8 cellular contexts compared by ENCODE assay signal in genomic region chr1:42816600-42817439, GRCh38. TPM values are rescaled to one million over a fixed set of nuclear protein-coding genes. Genes with fewer than 3 reads are reported as not detected.
DNase-seq lines count a peak whose midpoint lies in the region; ATAC-seq and TF ChIP-seq lines count a peak whose summit lies in the region.

ERMAP (plus strand) TSS chr1:42817122; CDS start chr1:42830449, 13,327 bp downstream.
SVBP (minus strand) TSS chr1:42817397; CDS start chr1:42816544, 853 bp downstream.

- peak within 1 kb of the TSS; percentile 87 for H3K27ac Mint-ChIP-seq in activated naive CD8-positive, alpha-beta T cell

- H3K4me1 ChIP-seq in parathyroid adenoma (peaks cover 9% of the 10 kb centered on the region), thyroid gland (peaks cover 10 to 13% of the 10 kb centered on the region in 2 donors)

- H3K4me3 Mint-ChIP-seq in activated naive CD8-positive, alpha-beta T cell, result peak within 1 kb of the TSS; percentile 89

- H3K9me3 Mint-ChIP-seq in activated naive CD8-positive, alpha-beta T cell (ENCODE audit: low read depth), result no peaks in the 10 kb centered on the region

- TF ChIP-seq CTCF in GM06990 (IDR thresholded peaks at IDR 0.05; ENCODE audit: insufficient read depth, low read length, poor library complexity, severe bottlenecking) (peak; percentile 15), NB4 (IDR thresholded peaks at IDR 0.05; ENCODE audit: low read depth, low read length) (no peak), parathyroid adenoma (IDR thresholded peaks at IDR 0.05) (no peak), thyroid gland (IDR thresholded peaks at IDR 0.05) (no peak)

- H3K4me3 ChIP-seq in GM06990 (replicated peaks; ENCODE audit: low read depth, low read length) (peak within 1 kb of the TSS; percentile 76), NB4 (ENCODE audit: low read depth, low read length) (peak within 1 kb of the TSS; percentile 74), parathyroid adenoma (ENCODE audit: low read depth, low read length) (peak within 1 kb of the TSS; percentile 89), thyroid gland (replicated peaks in 1 of 3) (peak within 1 kb of the TSS; percentile 37 to 93 (median 43))

- WGBS in thyroid gland, 2 donors, result 1 to 2% methylated on average over 12 to 15 of the region's 66 CpGs

- H3K36me3 Mint-ChIP-seq in activated naive CD8-positive, alpha-beta T cell, result peaks cover 6% of the 10 kb centered on the region

- H3K36me3 ChIP-seq in GM06990 (ENCODE audit: control insufficient read depth, insufficient read depth, low read length) (no peaks in the 10 kb centered on the region), parathyroid adenoma (ENCODE audit: control insufficient read depth, insufficient read depth, low read length) (no peaks in the 10 kb centered on the region), thyroid gland (no peaks in the 10 kb centered on the region)

- DNase-seq in GM06990 (ENCODE audit: extremely low read depth, insufficient read length) (peak; percentile 89), NB4 (ENCODE audit: low read depth) (peak; percentile 85), Right ventricle myocardium inferior (ENCODE audit: missing footprints) (peak; percentile 97), thyroid gland (peak; percentile 90 to 91)

- H3K9me3 ChIP-seq in parathyroid adenoma (ENCODE audit: control insufficient read depth, low read length), result no peaks in the 10 kb centered on the region
- no peaks in the 10 kb centered on the region for H3K9me3 ChIP-seq in thyroid gland

- H3K4me2 ChIP-seq in parathyroid adenoma (ENCODE audit: low read length), result peak within 1 kb of the TSS; percentile 73

- H3K9ac ChIP-seq in parathyroid adenoma, result no peak within 1 kb of the TSS

- ATAC-seq in HG02571 (IDR thresholded peaks at IDR 0.05; ENCODE audit: unreplicated experiment) (peak; percentile 80), SK-N-SH treated with all-trans-retinoic acid at 6 μM for 48 hours (peak; percentile 93), Right ventricle myocardium inferior (peak; percentile 99)

- H3K4me1 Mint-ChIP-seq in activated naive CD8-positive, alpha-beta T cell (ENCODE audit: low read depth), result peaks cover 28% of the 10 kb centered on the region

- no peaks in the 10 kb centered on the region for H3K27me3 Mint-ChIP-seq in activated naive CD8-positive, alpha-beta T cell

- peak; percentile 61 for TF ChIP-seq POLR2A in NB4 (IDR thresholded peaks at IDR 0.05; ENCODE audit: extremely low read depth, insufficient read length)
- peak in 1 of 2 donors; percentile 60 for TF ChIP-seq POLR2A in thyroid gland (IDR thresholded peaks at IDR 0.05)

- H3K27ac ChIP-seq in parathyroid adenoma, result peak within 1 kb of the TSS; percentile 94
- peak within 1 kb of the TSS; percentile 91 to 100 (median 97) for H3K27ac ChIP-seq in thyroid gland

- H3K27me3 ChIP-seq in GM06990 (replicated peaks; ENCODE audit: control insufficient read depth, insufficient read depth, low read length), result no peaks in the 10 kb centered on the region
- no peaks in the 10 kb centered on the region for H3K27me3 ChIP-seq in parathyroid adenoma (ENCODE audit: control insufficient read depth, insufficient read depth, low read length)
- no peaks in the 10 kb centered on the region for H3K27me3 ChIP-seq in thyroid gland

- intact Hi-C loops in Right ventricle myocardium inferior (cut with DNase I) (loop anchor here (2.0 kb wide), 1 partner anchor 50 kb away; the partner anchor contains the start of genes C1orf50 and P3H1), thyroid gland (cut with DNase I) (loop anchor here (5.0 kb wide), 1 partner anchor 50 kb away; the partner anchor contains the start of genes C1orf50 and P3H1)

- no peaks in the 10 kb centered on the region for H3K79me2 ChIP-seq in parathyroid adenoma

- H2AFZ ChIP-seq in parathyroid adenoma, result peak within 1 kb of the TSS; percentile 74

TF ChIP-seq in SK-N-SH treated with all-trans-retinoic acid at 6 μM for 48 hours, 23 proteins besides CTCF, POLR2A, EP300 and RAD21:
- no peak for TF ChIP-seq GLIS3 (CRISPR knock-in tag; IDR thresholded peaks at IDR 0.05)
- no peak for TF ChIP-seq ZFP3 (CRISPR knock-in tag; IDR thresholded peaks at IDR 0.05)
- TF ChIP-seq PATZ1 (CRISPR knock-in tag; IDR thresholded peaks at IDR 0.05; ENCODE audit: borderline replicate concordance), result no peak
- TF ChIP-seq ISL1 (CRISPR knock-in tag; IDR thresholded peaks at IDR 0.05), result no peak
- TF ChIP-seq CSRNP3 (CRISPR knock-in tag; IDR thresholded peaks at IDR 0.05), result no peak
- TF ChIP-seq ZNF8 (CRISPR knock-in tag; IDR thresholded peaks at IDR 0.05), result no peak
- no peak for TF ChIP-seq CSDC2 (CRISPR knock-in tag; IDR thresholded peaks at IDR 0.05)
- TF ChIP-seq TCF4 (CRISPR knock-in tag; IDR thresholded peaks at IDR 0.05; ENCODE audit: borderline replicate concordance), result no peak

RNA-seq across cellular contexts. Expression of gene ERMAP, which starts in this region (rescaled TPM):
- total RNA-seq in Right ventricle myocardium inferior (2.7 TPM), thyroid gland (10 to 100 TPM; 23.7 to 36.5 (median 28.9) TPM)

RNA-seq across cellular contexts. Expression of gene SVBP, which starts in this region (rescaled TPM):
- total RNA-seq in Right ventricle myocardium inferior, result 15.3 TPM
- 10 to 100 TPM; 20.4 to 29.0 (median 21.6) TPM for total RNA-seq in thyroid gland

Comparison
In these comparisons a context has a peak if more than half of its experiments do, and no peak if none do; other contexts are left out.
1. Peak in every context shown above with its lines: DNase-seq, ATAC-seq, H3K4me3 ChIP-seq and H3K27ac ChIP-seq.